Comparison of ENCODE assay signal across 9 cellular contexts in the genomic region with DNA sequence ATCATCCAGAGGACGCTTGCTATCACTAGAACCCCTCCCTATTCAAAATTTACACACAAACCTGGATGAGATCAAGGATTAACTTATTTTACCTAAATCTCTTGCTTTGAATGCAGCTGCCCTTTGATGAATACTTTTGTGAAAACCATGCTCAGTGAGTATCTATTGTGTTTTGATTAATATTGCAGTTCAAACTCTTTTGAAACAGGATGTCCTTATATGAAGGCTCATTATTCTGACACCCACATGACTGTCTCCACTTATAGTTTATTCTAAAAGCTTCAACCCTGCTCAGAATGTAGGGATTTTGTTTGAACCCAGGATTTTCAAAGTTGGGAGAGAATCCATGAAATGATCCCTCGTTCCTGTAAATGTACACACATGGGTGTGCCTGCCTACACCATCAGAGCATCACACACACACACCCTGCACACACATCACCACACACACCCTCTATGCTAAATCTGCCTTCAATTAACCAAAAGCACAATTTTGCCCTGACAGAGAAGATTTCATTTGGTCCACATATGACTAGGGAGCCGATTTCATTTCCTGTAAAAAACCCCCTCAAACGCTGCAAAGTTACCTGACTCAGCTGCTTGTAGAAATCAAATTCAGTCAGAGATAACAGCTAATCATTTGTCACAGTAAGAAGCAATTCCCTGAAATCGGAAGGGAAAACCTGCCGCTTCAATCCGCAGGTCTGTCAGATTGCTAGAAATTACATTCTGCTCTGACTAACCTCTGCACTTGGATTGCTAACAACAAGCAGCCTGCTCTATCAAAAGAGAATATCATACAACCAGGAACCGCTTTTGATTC.
A peak's percentile ranks its signal among the peaks of the same experiment; 100 is the strongest.
DNase-seq lines count a peak whose midpoint lies in the region; ATAC-seq, FAIRE-seq and TF ChIP-seq lines count a peak whose summit lies in the region.
"Had no signal": no experiment of that assay in that cellular context is flagged by ENCODE, and none has a peak within 500 bp of the region (broad histone marks: within the 10 kb centered on the region; RNA-seq: fewer than 3 reads in every experiment).

No MANE protein-coding gene starts in this region.

- CTCF ChIA-PET in GM12878 (lab: Yijun Ruan, JAX): interaction anchor here (1.1 to 2.6 kb wide), 2 partner anchors 11 to 22 kb away, joined by 3 to 9 read pairs; no protein-coding TSS in a partner anchor

- ATAC-seq in HG02642 (IDR thresholded peaks at IDR 0.05; ENCODE audit: poor library complexity, unreplicated experiment): peak; percentile 63
- peak; percentile 78 for ATAC-seq in GM12878

- H3K36me3 Mint-ChIP-seq in neural crest cell (ENCODE audit: low read depth): peaks cover 4% of the 10 kb centered on the region

- no peaks in the 10 kb centered on the region for H3K79me2 ChIP-seq in GM12878 (ENCODE audit: control insufficient read depth, insufficient read depth, low read length)

- H3K27ac ChIP-seq in GM12878 (ENCODE audit: control insufficient read depth, insufficient read depth) (no peak overlapping the region), WERI-Rb-1 (no peak overlapping the region)

- no peak overlapping the region for H2AFZ ChIP-seq in GM12878 (ENCODE audit: control insufficient read depth, low read depth, low read length)

- H3K9me3 ChIP-seq in GM12878 (replicated peaks; ENCODE audit: control insufficient read depth, insufficient read depth, low read length): no peaks in the 10 kb centered on the region
- H3K9me3 ChIP-seq in WERI-Rb-1 (ENCODE audit: severe bottlenecking): no peaks in the 10 kb centered on the region

- intact Hi-C loops in GM12878 (cut with micrococcal nuclease; ENCODE audit: unreplicated experiment) (no loop called here), posterior cingulate gyrus (cut with DNase I) (no loop called here)

- TF ChIP-seq POLR2A in GM12892 (IDR thresholded peaks at IDR 0.05; ENCODE audit: low read depth, low read length): no peak
- no peak for TF ChIP-seq POLR2A in GM12878 (IDR thresholded peaks at IDR 0.05; ENCODE audit: low read depth, low read length)

- H3K4me1 Mint-ChIP-seq in neural crest cell: peaks cover 86% of the 10 kb centered on the region

- no peak overlapping the region for H3K4me2 ChIP-seq in GM12878 (ENCODE audit: control insufficient read depth, insufficient read depth)

- TF ChIP-seq EP300 in GM12878 (IDR thresholded peaks at IDR 0.05; ENCODE audit: borderline replicate concordance in 1 of 2, control insufficient read depth in 1 of 2, low read depth in 2 of 2, low read length in 2 of 2): no peak

- FAIRE-seq in GM12892 (lab: Jason Lieb, UNC) (peak; percentile 95), GM12878 (lab: Jason Lieb, UNC) (no peak)
- FAIRE-seq: bronchial epithelial cell had no signal

- no peak for TF ChIP-seq RAD21 in GM12878 (IDR thresholded peaks at IDR 0.05; ENCODE audit: insufficient read depth, low read depth, low read length)

- no peak for TF ChIP-seq CTCF in GM12878 (IDR thresholded peaks at IDR 0.05 in 2 of 3, conservative IDR thresholded peaks at IDR 0.05 in 1 of 3; ENCODE audit: control insufficient read depth in 2 of 3, extremely low read depth in 1 of 3, insufficient read depth in 1 of 3, low read depth in 3 of 3, low read length in 3 of 3)
- TF ChIP-seq CTCF in neural crest cell (conservative IDR thresholded peaks at IDR 0.05): no peak
- no peak for TF ChIP-seq CTCF in WERI-Rb-1 (IDR thresholded peaks at IDR 0.05; ENCODE audit: low read depth, low read length)

- H3K9me3 Mint-ChIP-seq in neural crest cell: no peaks in the 10 kb centered on the region

- H3K27me3 ChIP-seq in GM12878 (replicated peaks in 1 of 2; ENCODE audit: control insufficient read depth in 2 of 2, insufficient read depth in 2 of 2, low read length in 1 of 2) (peaks cover 4% of the 10 kb centered on the region in 2 experiments; a peak in 2 of 4 replicates), WERI-Rb-1 (ENCODE audit: insufficient read depth, low read depth, severe bottlenecking) (no peaks in the 10 kb centered on the region)

- in situ Hi-C loops in GM12878 (cut with MboI): no loop called here

- no peaks in the 10 kb centered on the region; the same call in 1 of the 2 replicates for H3K4me1 ChIP-seq in GM12878 (ENCODE audit: control insufficient read depth, insufficient read depth, low read length)

- 10% methylated on average over 8 of the region's 8 CpGs for WGBS in GM12878 (ENCODE audit: insufficient coverage, insufficient replicate concordance, low lambda C conversion rate, missing lambda C conversion rate)

- BruUV-seq in GM12878 (replicated peaks; lab: Mats Ljungman, UMichigan): no TSS peak

- no peak overlapping the region for H3K9ac ChIP-seq in GM12878 (ENCODE audit: control insufficient read depth, insufficient read depth, low read length)

- H3K4me3 ChIP-seq in GM12878: no peak overlapping the region
- no peak overlapping the region for H3K4me3 ChIP-seq in WERI-Rb-1 (ENCODE audit: low read depth, low read length)

- no peaks in the 10 kb centered on the region for H3K36me3 ChIP-seq in GM12878 (ENCODE audit: control insufficient read depth in 2 of 2, insufficient read depth in 2 of 2, low read length in 1 of 2)
- H3K36me3 ChIP-seq in WERI-Rb-1: no peaks in the 10 kb centered on the region

- SMC1A ChIA-PET in GM12878 (lab: Charles Lee; ENCODE audit: uncharacterized antibody, unreplicated experiment): interaction anchor here (1.2 kb wide), 1 partner anchor 938 kb away, joined by 3 read pairs; no protein-coding TSS in a partner anchor

- RAD21 ChIA-PET in GM12878 (lab: Charles Lee; ENCODE audit: unreplicated experiment): no interaction called here

- H3K27me3 Mint-ChIP-seq in neural crest cell (ENCODE audit: low read depth): no peaks in the 10 kb centered on the region

- peak overlapping the region; percentile 45 for H3K4me3 Mint-ChIP-seq in neural crest cell

- POLR2A ChIA-PET in GM12878 (lab: Charles Lee): no interaction called here

- peak overlapping the region; percentile 60 for H3K27ac Mint-ChIP-seq in neural crest cell (ENCODE audit: unreplicated experiment)

- H4K20me1 ChIP-seq in GM12878 (ENCODE audit: control insufficient read depth, insufficient read depth): peaks cover 4% of the 10 kb centered on the region; the same call in 1 of the 2 replicates

- no peak for DNase-seq in GM12892 (ENCODE audit: insufficient read length)
- no peak for DNase-seq in GM12878 (ENCODE audit: low read depth, low spot score)
- DNase-seq in neural crest cell (ENCODE audit: low read depth, low spot score): no peak
- DNase-seq in WERI-Rb-1: no peak
- no peak for DNase-seq in T1000 (lab: John Stamatoyannopoulos, UW)
- DNase-seq in posterior cingulate gyrus: no peak
- DNase-seq in iPS-NIHi7 (ENCODE audit: extremely low spot score): no peak

TF ChIP-seq in GM12878, 131 proteins besides CTCF, POLR2A, EP300 and RAD21 (continues in another document):
- TF ChIP-seq ZNF217 (IDR thresholded peaks at IDR 0.05) (no peak), SMC3 (IDR thresholded peaks at IDR 0.05; ENCODE audit: borderline replicate concordance, low read length) (no peak), ZBED1 (IDR thresholded peaks at IDR 0.05; ENCODE audit: borderline replicate concordance) (no peak), ZNF207 (IDR thresholded peaks at IDR 0.05; ENCODE audit: borderline replicate concordance) (no peak), SRF (IDR thresholded peaks at IDR 0.05; ENCODE audit: low read depth in 2 of 2, low read length in 2 of 2) (no peak), ZNF622 (IDR thresholded peaks at IDR 0.05) (no peak), SIX5 (IDR thresholded peaks at IDR 0.05; ENCODE audit: low read depth, low read length, severe bottlenecking) (no peak), CREM (IDR thresholded peaks at IDR 0.05; ENCODE audit: low read depth) (0 out of 2 replicates have a peak, but pooled peaks have one; percentile 26), POU2F2 (IDR thresholded peaks at IDR 0.05; ENCODE audit: borderline replicate concordance, low read depth, low read length) (0 out of 3 replicates have a peak, but pooled peaks have one; percentile 15), TCF12 (IDR thresholded peaks at IDR 0.05; ENCODE audit: low read depth, low read length) (no peak)
- TF ChIP-seq, protein P1, sequence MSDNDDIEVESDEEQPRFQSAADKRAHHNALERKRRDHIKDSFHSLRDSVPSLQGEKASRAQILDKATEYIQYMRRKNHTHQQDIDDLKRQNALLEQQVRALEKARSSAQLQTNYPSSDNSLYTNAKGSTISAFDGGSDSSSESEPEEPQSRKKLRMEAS (IDR thresholded peaks at IDR 0.05; ENCODE audit: low read depth, low read length): no peak
- TF ChIP-seq, protein P2, sequence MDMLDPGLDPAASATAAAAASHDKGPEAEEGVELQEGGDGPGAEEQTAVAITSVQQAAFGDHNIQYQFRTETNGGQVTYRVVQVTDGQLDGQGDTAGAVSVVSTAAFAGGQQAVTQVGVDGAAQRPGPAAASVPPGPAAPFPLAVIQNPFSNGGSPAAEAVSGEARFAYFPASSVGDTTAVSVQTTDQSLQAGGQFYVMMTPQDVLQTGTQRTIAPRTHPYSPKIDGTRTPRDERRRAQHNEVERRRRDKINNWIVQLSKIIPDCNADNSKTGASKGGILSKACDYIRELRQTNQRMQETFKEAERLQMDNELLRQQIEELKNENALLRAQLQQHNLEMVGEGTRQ (IDR thresholded peaks at IDR 0.05; ENCODE audit: borderline replicate concordance, low read depth, low read length): no peak
